ENCODE assay signal across 1 cellular context in genomic region chr12:104306376-104306775, GRCh38.
TF ChIP-seq lines count a peak whose summit lies in the region.

No MANE protein-coding gene starts in this region.

TF ChIP-seq in IMR-90, 13 proteins besides CTCF, POLR2A, EP300 and RAD21 (continued from another document):
- no peak for TF ChIP-seq MXI1 (IDR thresholded peaks at IDR 0.05; ENCODE audit: borderline replicate concordance, low read depth, low read length)
